Comparison of ENCODE assay signal across 25 cellular contexts in the genomic region with DNA sequence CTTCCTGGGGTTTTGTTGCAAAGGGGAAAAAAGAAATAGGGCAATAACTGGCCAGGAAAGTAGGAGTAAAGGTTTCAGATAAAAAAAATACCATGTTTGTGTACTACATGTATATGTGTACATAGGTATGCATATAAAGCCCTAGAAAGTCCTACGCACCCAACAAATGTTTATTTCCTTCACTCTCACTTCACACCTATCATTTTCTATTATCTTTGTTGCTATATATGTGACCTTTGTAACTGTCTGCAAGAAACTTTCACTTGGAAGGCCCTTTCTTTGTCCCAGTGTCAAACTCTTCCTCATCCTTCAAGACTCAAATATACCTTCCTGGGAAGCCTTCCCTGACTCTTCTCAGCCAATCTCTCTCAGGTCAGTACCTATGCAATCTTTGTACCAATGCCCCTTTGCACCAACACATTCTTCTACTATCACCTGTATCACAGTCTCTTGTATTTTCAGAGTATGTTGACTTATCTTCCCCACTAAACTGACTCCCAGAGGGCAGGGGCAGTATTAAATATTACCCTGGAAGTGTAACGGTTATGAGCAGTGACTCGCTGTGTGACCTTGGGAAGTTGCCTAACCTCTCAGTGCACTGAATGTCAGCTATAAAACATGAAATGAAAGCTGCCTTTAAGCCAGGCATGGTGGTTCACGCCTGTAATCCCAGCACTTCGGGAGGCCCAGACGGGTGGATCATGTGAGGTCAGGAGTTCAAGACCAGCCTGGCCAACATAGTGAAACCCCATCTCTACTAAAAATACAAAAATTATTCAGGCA.
"Had no signal": no experiment of that assay in that cellular context is flagged by ENCODE, and none has a peak within 500 bp of the region (broad histone marks: within the 10 kb centered on the region; RNA-seq: fewer than 3 reads in every experiment).

No MANE protein-coding gene starts in this region.

- ATAC-seq: activated naive CD4-positive, alpha-beta T cell treated with anti-CD3 and anti-CD28 coated beads, Interleukin-2, amount 50 U/mL, for 72 hours; activated naive CD8-positive, alpha-beta T cell treated with anti-CD3 and anti-CD28 coated beads, Interleukin-2, amount 50 U/mL, for 24 hours had no signal

- H3K27ac Mint-ChIP-seq: activated CD4-positive, alpha-beta memory T cell treated with anti-CD3 and anti-CD28 coated beads, Interleukin-2, amount 10 ng/mL, durations not matched to agents 7 days and 5 days; activated naive CD4-positive, alpha-beta T cell treated with anti-CD3 and anti-CD28 coated beads, Interleukin-2, amount 50 U/mL, for 72 hours; activated naive CD8-positive, alpha-beta T cell treated with anti-CD3 and anti-CD28 coated beads, Interleukin-2, amount 50 U/mL, for 24 hours had no signal

- H3K27me3 ChIP-seq: Peyer's patch, SJCRH30 had no signal

- H3K4me3 ChIP-seq: Peyer's patch, SJCRH30 had no signal

- H3K4me1 ChIP-seq: SJCRH30 had no signal

- H3K27ac ChIP-seq: Peyer's patch, SJCRH30, VCaP had no signal

- H3K9me3 Mint-ChIP-seq: activated CD4-positive, alpha-beta memory T cell treated with anti-CD3 and anti-CD28 coated beads, Interleukin-2, amount 10 ng/mL, durations not matched to agents 7 days and 5 days; activated naive CD4-positive, alpha-beta T cell treated with anti-CD3 and anti-CD28 coated beads, Interleukin-2, amount 50 U/mL, for 72 hours; activated naive CD8-positive, alpha-beta T cell treated with anti-CD3 and anti-CD28 coated beads, Interleukin-2, amount 50 U/mL, for 24 hours had no signal

- DNase-seq: activated CD4-positive, alpha-beta memory T cell treated with anti-CD3 and anti-CD28 coated beads, Interleukin-2, amount 10 ng/mL, durations not matched to agents 7 days and 5 days; activated CD4-positive, alpha-beta T cell treated with anti-CD3 and anti-CD28 coated beads, Interleukin-2, amount 50 U/mL, for 1 hour; activated CD4-positive, CD25-positive, alpha-beta regulatory T cell; activated naive CD4-positive, alpha-beta T cell treated with Interleukin-2 at 50 U/mL for 16 hours; activated naive CD8-positive, alpha-beta T cell treated with anti-CD3 and anti-CD28 coated beads, Interleukin-2, amount 50 U/mL, for 24 hours; activated T-cell treated with anti-CD3 and anti-CD28 coated beads for 4 hours; activated T-cell treated with anti-CD3 and anti-CD28 coated beads, Interleukin-2, amount 50 U/mL, for 48 hours; caudate nucleus; MM.1S; NCI-H1092 treated with DMSO at 0.1 percent for 48 hours; NCI-H1417 treated with DMSO at 0.1 percent for 48 hours; NCI-H1694; NCI-H2029; NCI-H2107; NCI-H345; NCI-H510A; NCI-H526 treated with DMSO at 0.1 percent for 48 hours; NCI-H82; Peyer's patch; Right ventricle myocardium superior; SJCRH30; SK-N-SH; T-helper 1 cell had no signal

- H3K4me3 Mint-ChIP-seq: activated CD4-positive, alpha-beta memory T cell treated with anti-CD3 and anti-CD28 coated beads, Interleukin-2, amount 10 ng/mL, durations not matched to agents 7 days and 5 days; activated naive CD8-positive, alpha-beta T cell treated with anti-CD3 and anti-CD28 coated beads, Interleukin-2, amount 50 U/mL, for 24 hours had no signal

- H3K4me2 ChIP-seq: SK-N-SH had no signal

- H3K27me3 Mint-ChIP-seq: activated CD4-positive, alpha-beta memory T cell treated with anti-CD3 and anti-CD28 coated beads, Interleukin-2, amount 10 ng/mL, durations not matched to agents 7 days and 5 days; activated naive CD8-positive, alpha-beta T cell treated with anti-CD3 and anti-CD28 coated beads, Interleukin-2, amount 50 U/mL, for 24 hours had no signal

- H3K9ac ChIP-seq: SK-N-SH had no signal

- H3K9me3 ChIP-seq: Peyer's patch, SJCRH30, SK-N-SH had no signal
